Comparison of ENCODE assay signal across 10 cellular contexts in the genomic region with DNA sequence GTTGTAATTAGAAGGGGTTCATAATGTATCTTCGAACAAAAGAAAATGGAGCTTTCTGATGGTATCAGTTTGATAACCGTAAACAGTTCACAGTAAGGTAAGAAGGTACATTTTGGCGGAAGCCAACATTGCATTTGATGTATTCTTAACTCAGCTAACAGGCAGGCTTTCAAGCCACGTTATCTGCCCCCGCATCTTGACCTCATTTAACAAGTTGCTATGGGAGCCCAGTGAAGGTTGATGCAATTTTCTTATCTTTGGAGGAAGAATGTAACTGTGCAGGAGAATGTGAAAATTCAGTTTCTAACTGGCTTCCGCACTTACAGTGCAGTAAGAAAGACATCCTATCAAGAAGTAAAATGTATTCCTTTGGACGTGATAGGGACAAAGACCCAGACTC.
DNase-seq lines count a peak whose midpoint lies in the region; ATAC-seq and TF ChIP-seq lines count a peak whose summit lies in the region.
"Had no signal": no experiment of that assay in that cellular context is flagged by ENCODE, and none has a peak within 500 bp of the region (broad histone marks: within the 10 kb centered on the region; RNA-seq: fewer than 3 reads in every experiment).

No MANE protein-coding gene starts in this region.

- POLR2A ChIA-PET in CD8-positive, alpha-beta T cell (lab: Charles Lee) = interaction anchor here (0.6 to 10.8 kb wide), 30 partner anchors 9 to 186 kb away, joined by 3 to 185 read pairs (median 5); no protein-coding TSS in a partner anchor
- POLR2A ChIA-PET in naive thymus-derived CD8-positive, alpha-beta T cell (lab: Charles Lee) = interaction anchor here (0.6 to 18.1 kb wide), 15 partner anchors 10 to 217 kb away, joined by 3 to 398 read pairs (median 15); a partner anchor contains a TSS

- peak; percentile 58 to 89 (median 70) for DNase-seq in CD8-positive, alpha-beta T cell
- DNase-seq in activated naive CD4-positive, alpha-beta T cell treated with anti-CD3 and anti-CD28 coated beads, Interleukin-2, amount 50 U/mL, for 72 hours (ENCODE audit: low spot score in 2 of 2) = no peak
- peak; percentile 38 to 94 (median 84) for DNase-seq in naive thymus-derived CD8-positive, alpha-beta T cell
- DNase-seq in HK-2 (ENCODE audit: unreplicated experiment) (no peak), GM23338 (ENCODE audit: low spot score) (no peak), 8988T (no peak), MM.1S (no peak)
- DNase-seq: NCI-H187 treated with DMSO at 0.1 percent for 48 hours had no signal

- TF ChIP-seq CTCF in CD8-positive, alpha-beta T cell (IDR thresholded peaks at IDR 0.05) = no peak
- TF ChIP-seq CTCF in GM23338 (conservative IDR thresholded peaks at IDR 0.05; ENCODE audit: low read depth in 2 of 2) (no peak), MM.1S (IDR thresholded peaks at IDR 0.05; ENCODE audit: low read length) (no peak)

- H3K27me3 ChIP-seq in CD8-positive, alpha-beta T cell (ENCODE audit: insufficient read depth, low read length) = no peaks in the 10 kb centered on the region
- no peaks in the 10 kb centered on the region for H3K27me3 ChIP-seq in GM23338 (ENCODE audit: insufficient read depth)
- H3K27me3 ChIP-seq in MM.1S (replicated peaks; ENCODE audit: insufficient read depth, low read length) = no peaks in the 10 kb centered on the region

- H3K36me3 Mint-ChIP-seq in CD8-positive, alpha-beta T cell = peaks cover 96% of the 10 kb centered on the region
- peaks cover 97% of the 10 kb centered on the region for H3K36me3 Mint-ChIP-seq in T-helper 1 cell treated with Interleukin-12 subunit alpha and Interleukin-12 subunit beta and Interleukin-4 antibody, amounts not matched to agents 30 μg/mL and 1 μg/mL, for 36 hours (ENCODE audit: low read depth)
- peaks cover 56 to 87% of the 10 kb centered on the region in 2 donors for H3K36me3 Mint-ChIP-seq in activated naive CD4-positive, alpha-beta T cell treated with anti-CD3 and anti-CD28 coated beads, Interleukin-2, amount 50 U/mL, for 72 hours
- peaks cover 40 to 100% (median 74%) of the 10 kb centered on the region in 3 donors for H3K36me3 Mint-ChIP-seq in naive thymus-derived CD8-positive, alpha-beta T cell
- H3K36me3 Mint-ChIP-seq in GM23338 (ENCODE audit: low read depth) = peaks cover 10% of the 10 kb centered on the region; the same call in 1 of the 3 replicates

- H3F3A ChIP-seq in GM23338 (replicated peaks; ENCODE audit: low read depth) (no peaks in the 10 kb centered on the region), MM.1S (ENCODE audit: insufficient read depth, low read length) (peaks cover 12% of the 10 kb centered on the region)

- ATAC-seq in CD8-positive, alpha-beta T cell = peak; percentile 64
- peak; percentile 4 to 13 for ATAC-seq in activated naive CD4-positive, alpha-beta T cell treated with anti-CD3 and anti-CD28 coated beads, Interleukin-2, amount 50 U/mL, for 72 hours
- ATAC-seq in naive thymus-derived CD8-positive, alpha-beta T cell = peak; percentile 59 to 85
- no peak for ATAC-seq in GM23338

- no peaks in the 10 kb centered on the region for H3K9me3 ChIP-seq in CD8-positive, alpha-beta T cell (ENCODE audit: low read length)
- H3K9me3 ChIP-seq in MM.1S (replicated peaks; ENCODE audit: insufficient read depth, low read length) = no peaks in the 10 kb centered on the region

- peaks cover 12% of the 10 kb centered on the region for H4K20me1 ChIP-seq in GM23338 (replicated peaks; ENCODE audit: insufficient read depth)
- no peaks in the 10 kb centered on the region for H4K20me1 ChIP-seq in MM.1S (ENCODE audit: insufficient read depth, low read length)

- CTCF ChIA-PET in CD8-positive, alpha-beta T cell (lab: Charles Lee) = interaction anchor here (1.1 to 7.3 kb wide), 17 partner anchors 8 to 193 kb away, joined by 3 to 66 read pairs (median 4); no protein-coding TSS in a partner anchor

- H3K4me1 ChIP-seq in CD8-positive, alpha-beta T cell (ENCODE audit: insufficient read depth, low read length) = peaks cover 99% of the 10 kb centered on the region
- H3K4me1 ChIP-seq in GM23338 (ENCODE audit: insufficient read depth) (no peaks in the 10 kb centered on the region), MM.1S (ENCODE audit: low read length) (peaks cover 18% of the 10 kb centered on the region)

- peaks cover 68% of the 10 kb centered on the region for H3K36me3 ChIP-seq in CD8-positive, alpha-beta T cell (ENCODE audit: insufficient read depth, low read length)
- H3K36me3 ChIP-seq in GM23338 (ENCODE audit: insufficient read depth) (peaks cover 11% of the 10 kb centered on the region; the same call in 1 of the 2 replicates), MM.1S (replicated peaks; ENCODE audit: insufficient read depth, low read length) (0 out of 2 replicates have a peak, but pooled peaks cover 5% of the 10 kb centered on the region)

- no peaks in the 10 kb centered on the region for H3K9me3 Mint-ChIP-seq in CD8-positive, alpha-beta T cell
- H3K9me3 Mint-ChIP-seq in T-helper 1 cell treated with Interleukin-12 subunit alpha and Interleukin-12 subunit beta and Interleukin-4 antibody, amounts not matched to agents 30 μg/mL and 1 μg/mL, for 36 hours = no peaks in the 10 kb centered on the region
- H3K9me3 Mint-ChIP-seq in activated naive CD4-positive, alpha-beta T cell treated with anti-CD3 and anti-CD28 coated beads, Interleukin-2, amount 50 U/mL, for 72 hours = no peaks in the 10 kb centered on the region
- H3K9me3 Mint-ChIP-seq in naive thymus-derived CD8-positive, alpha-beta T cell = no peaks in the 10 kb centered on the region
- H3K9me3 Mint-ChIP-seq in GM23338 = no peaks in the 10 kb centered on the region

- intact Hi-C loops in CD8-positive, alpha-beta T cell (cut with DNase I, micrococcal nuclease) = loop anchor here in 1 of 2 experiments (1.0 to 5.0 kb wide), 3 partner anchors 11 to 152 kb away; no protein-coding TSS in a partner anchor

- peaks cover 97% of the 10 kb centered on the region for H3K4me1 Mint-ChIP-seq in CD8-positive, alpha-beta T cell (ENCODE audit: low read depth)
- H3K4me1 Mint-ChIP-seq in T-helper 1 cell treated with Interleukin-12 subunit alpha and Interleukin-12 subunit beta and Interleukin-4 antibody, amounts not matched to agents 30 μg/mL and 1 μg/mL, for 36 hours (ENCODE audit: low read depth) = peaks cover 97% of the 10 kb centered on the region
- H3K4me1 Mint-ChIP-seq in naive thymus-derived CD8-positive, alpha-beta T cell = peaks cover 63 to 99% (median 98%) of the 10 kb centered on the region in 4 donors
- peaks cover 9% of the 10 kb centered on the region; the same call in 2 of the 3 replicates for H3K4me1 Mint-ChIP-seq in GM23338

- H2AFZ ChIP-seq in GM23338 (no peak overlapping the region), MM.1S (ENCODE audit: low read length) (no peak overlapping the region)

- H3K9me2 ChIP-seq in GM23338 (ENCODE audit: insufficient read depth) (no peaks in the 10 kb centered on the region), MM.1S (replicated peaks; ENCODE audit: insufficient read depth, low read length) (no peaks in the 10 kb centered on the region)

- H3K79me2 ChIP-seq in GM23338 (replicated peaks; ENCODE audit: insufficient read depth) = peaks cover 4% of the 10 kb centered on the region; the same call in 1 of the 2 replicates
- no peaks in the 10 kb centered on the region for H3K79me2 ChIP-seq in MM.1S (ENCODE audit: low read length)

- peak overlapping the region; percentile 74 for H3K4me3 Mint-ChIP-seq in CD8-positive, alpha-beta T cell
- peak overlapping the region; percentile 72 for H3K4me3 Mint-ChIP-seq in T-helper 1 cell treated with Interleukin-12 subunit alpha and Interleukin-12 subunit beta and Interleukin-4 antibody, amounts not matched to agents 30 μg/mL and 1 μg/mL, for 36 hours
- H3K4me3 Mint-ChIP-seq in naive thymus-derived CD8-positive, alpha-beta T cell = peak overlapping the region; percentile 75 to 93 (median 88)
- H3K4me3 Mint-ChIP-seq in GM23338 = no peak overlapping the region

- H3K4me3 ChIP-seq in CD8-positive, alpha-beta T cell (ENCODE audit: low read depth, low read length) = peak overlapping the region; percentile 19
- H3K4me3 ChIP-seq in GM23338 (no peak overlapping the region), MM.1S (ENCODE audit: low read length) (no peak overlapping the region)

- no peak overlapping the region for H3K4me2 ChIP-seq in GM23338
- no peak overlapping the region for H3K4me2 ChIP-seq in MM.1S (ENCODE audit: low read depth, low read length)

- peak overlapping the region; percentile 68 for H3K27ac ChIP-seq in CD8-positive, alpha-beta T cell (ENCODE audit: low read depth, low read length)
- H3K27ac ChIP-seq in GM23338 (ENCODE audit: low read depth) (no peak overlapping the region), MM.1S (ENCODE audit: low read length) (no peak overlapping the region)
- H3K27ac ChIP-seq: C4-2B had no signal

- no peak overlapping the region for H3K9ac ChIP-seq in MM.1S (ENCODE audit: low read length)

- H3K27ac Mint-ChIP-seq in CD8-positive, alpha-beta T cell = peak overlapping the region; percentile 94
- H3K27ac Mint-ChIP-seq in T-helper 1 cell treated with Interleukin-12 subunit alpha and Interleukin-12 subunit beta and Interleukin-4 antibody, amounts not matched to agents 30 μg/mL and 1 μg/mL, for 36 hours = peak overlapping the region; percentile 90
- H3K27ac Mint-ChIP-seq in activated naive CD4-positive, alpha-beta T cell treated with anti-CD3 and anti-CD28 coated beads, Interleukin-2, amount 50 U/mL, for 72 hours = peak overlapping the region; percentile 97 to 99
- peak overlapping the region; percentile 93 to 99 (median 98) for H3K27ac Mint-ChIP-seq in naive thymus-derived CD8-positive, alpha-beta T cell
- no peak overlapping the region for H3K27ac Mint-ChIP-seq in GM23338

- no peaks in the 10 kb centered on the region for H3K27me3 Mint-ChIP-seq in CD8-positive, alpha-beta T cell (ENCODE audit: low read depth)
- no peaks in the 10 kb centered on the region for H3K27me3 Mint-ChIP-seq in T-helper 1 cell treated with Interleukin-12 subunit alpha and Interleukin-12 subunit beta and Interleukin-4 antibody, amounts not matched to agents 30 μg/mL and 1 μg/mL, for 36 hours (ENCODE audit: low read depth)
- H3K27me3 Mint-ChIP-seq in naive thymus-derived CD8-positive, alpha-beta T cell = no peaks in the 10 kb centered on the region
- no peaks in the 10 kb centered on the region for H3K27me3 Mint-ChIP-seq in GM23338 (ENCODE audit: insufficient read depth, low read depth, poor library complexity)

TF ChIP-seq in GM23338, 12 proteins besides CTCF, POLR2A, EP300 and RAD21 (continues in another document):
- TF ChIP-seq ZNF114 (CRISPR knock-in tag; IDR thresholded peaks at IDR 0.05) = no peak
- TF ChIP-seq EZH2phosphoT487 (IDR thresholded peaks at IDR 0.05; ENCODE audit: unreplicated experiment) = no peak
- no peak for TF ChIP-seq ZNF331 (CRISPR knock-in tag; IDR thresholded peaks at IDR 0.05; ENCODE audit: low read depth)
- TF ChIP-seq EZH2 (IDR thresholded peaks at IDR 0.05; ENCODE audit: low read depth, unreplicated experiment) = no peak

Comparison
In these comparisons a context has a peak if more than half of its experiments do, and no peak if none do; other contexts are left out.
1. DNase-seq: peak in CD8-positive, alpha-beta T cell (7 of 7) and naive thymus-derived CD8-positive, alpha-beta T cell (10 of 10); none in activated naive CD4-positive, alpha-beta T cell treated with anti-CD3 and anti-CD28 coated beads, Interleukin-2, amount 50 U/mL, for 72 hours (0 of 2), HK-2 (single experiment), GM23338 (single experiment), 8988T (single experiment) and MM.1S (single experiment).